Comparison of ENCODE assay signal across 17 cellular contexts in genomic region chr9:136990233-136990911, GRCh38. TPM values are rescaled to one million over a fixed set of nuclear protein-coding genes. Genes with fewer than 3 reads are reported as not detected.
A peak's percentile ranks its signal among the peaks of the same experiment; 100 is the strongest.
DNase-seq lines count a peak whose midpoint lies in the region; ATAC-seq and TF ChIP-seq lines count a peak whose summit lies in the region.
"Had no signal": no experiment of that assay in that cellular context is flagged by ENCODE, and none has a peak within 500 bp of the region (broad histone marks: within the 10 kb centered on the region; RNA-seq: fewer than 3 reads in every experiment).

No MANE protein-coding gene starts in this region.

- H3K4me1 ChIP-seq in left ventricle myocardium inferior (peaks cover 49% of the 10 kb centered on the region), right atrium auricular region (peaks cover 0 to 44% of the 10 kb centered on the region in 2 donors)

- H3K36me3 Mint-ChIP-seq in brain (no peaks in the 10 kb centered on the region), progenitor cell of endocrine pancreas (ENCODE audit: insufficient read depth) (no peaks in the 10 kb centered on the region)

- no peak for TF ChIP-seq CTCF in left ventricle myocardium inferior (IDR thresholded peaks at IDR 0.05; ENCODE audit: borderline replicate concordance)
- TF ChIP-seq CTCF in right atrium auricular region (IDR thresholded peaks at IDR 0.05) = no peak
- no peak for TF ChIP-seq CTCF in brain (conservative IDR thresholded peaks at IDR 0.05)
- no peak for TF ChIP-seq CTCF in progenitor cell of endocrine pancreas (IDR thresholded peaks at IDR 0.05; ENCODE audit: unreplicated experiment)

- H3K36me3 ChIP-seq in left ventricle myocardium inferior = peaks cover 11% of the 10 kb centered on the region
- H3K36me3 ChIP-seq in right atrium auricular region = no peaks in the 10 kb centered on the region
- H3K36me3 ChIP-seq in H7 (replicated peaks; ENCODE audit: control insufficient read depth, insufficient read depth, low read length) = peaks cover 2% of the 10 kb centered on the region

- H3K4me3 ChIP-seq in left ventricle myocardium inferior (no peak overlapping the region), right atrium auricular region (no peak overlapping the region), H7 (ENCODE audit: insufficient read depth, low read depth, low read length) (no peak overlapping the region)
- H3K4me3 ChIP-seq: BLaER1 treated with 17β-estradiol and CSF1 and Interleukin-3, amounts not matched to agents 10 nM and 100 nM; heart left ventricle had no signal

- POLR2A ChIA-PET in HEK293T (lab: Yijun Ruan, JAX) = interaction anchor here (1.5 kb wide), 1 partner anchor 96 kb away, joined by 5 read pairs; the partner anchor contains the start of gene MAN1B1

- H3K4me3 Mint-ChIP-seq in brain (peak overlapping the region; percentile 23 to 78 (median 55)), progenitor cell of endocrine pancreas (ENCODE audit: low read depth) (peak overlapping the region; percentile 6)
- H3K4me3 Mint-ChIP-seq: stimulated activated memory B cell treated with anti-CD40 and anti-IgM and Interleukin-4, amounts not matched to agents 10 μg/mL and 1 μg/mL and 100 μg/mL, for 72 hours had no signal

- H3K27me3 Mint-ChIP-seq in brain = peaks cover 43% of the 10 kb centered on the region
- H3K27me3 Mint-ChIP-seq in progenitor cell of endocrine pancreas = peaks cover 2% of the 10 kb centered on the region

- ATAC-seq in HG02610 (IDR thresholded peaks at IDR 0.05; ENCODE audit: unreplicated experiment) = no peak
- ATAC-seq: heart left ventricle; Right ventricle myocardium inferior; stimulated activated memory B cell treated with anti-CD40 and anti-IgM and Interleukin-4, amounts not matched to agents 10 μg/mL and 1 μg/mL and 100 μg/mL, for 72 hours had no signal

- CTCF ChIA-PET in HEK293T (lab: Yijun Ruan, JAX) = no interaction called here

- H3K27me3 ChIP-seq in left ventricle myocardium inferior (ENCODE audit: low read depth) (peaks cover 32% of the 10 kb centered on the region), right atrium auricular region (no peaks in the 10 kb centered on the region), H7 (ENCODE audit: control insufficient read depth, insufficient read depth, low read length) (peaks cover 8% of the 10 kb centered on the region)

- H3K9me3 ChIP-seq in left ventricle myocardium inferior (replicated peaks) = peaks cover 4% of the 10 kb centered on the region
- H3K9me3 ChIP-seq in right atrium auricular region = no peaks in the 10 kb centered on the region
- H3K9me3 ChIP-seq: BLaER1 treated with 17β-estradiol and CSF1 and Interleukin-3, amounts not matched to agents 10 nM and 100 nM had no signal

- peaks cover 18% of the 10 kb centered on the region for H3K4me1 Mint-ChIP-seq in brain
- H3K4me1 Mint-ChIP-seq in progenitor cell of endocrine pancreas (ENCODE audit: low read depth) = peaks cover 9% of the 10 kb centered on the region

- H3K9me3 Mint-ChIP-seq in brain (peaks cover 0 to 11% (median 7%) of the 10 kb centered on the region in 5 experiments), progenitor cell of endocrine pancreas (ENCODE audit: low read depth) (no peaks in the 10 kb centered on the region)
- H3K9me3 Mint-ChIP-seq: stimulated activated memory B cell treated with anti-CD40 and anti-IgM and Interleukin-4, amounts not matched to agents 10 μg/mL and 1 μg/mL and 100 μg/mL, for 72 hours had no signal

- DNase-seq in left ventricle myocardium inferior = no peak
- DNase-seq in right atrium auricular region (ENCODE audit: low spot score) = no peak
- peak; percentile 69 for DNase-seq in NCI-H146 treated with DMSO at 0.1 percent for 48 hours (lab: John Stamatoyannopoulos, UW; ENCODE audit: unreplicated experiment)
- DNase-seq in progenitor cell of endocrine pancreas (ENCODE audit: low spot score, unreplicated experiment) = no peak
- DNase-seq in HEK293T (ENCODE audit: extremely low spot score) = no peak
- DNase-seq in H7 = no peak
- DNase-seq: GDM1; heart left ventricle; KBM-7; kidney glomerular epithelial cell; NCI-H187; stimulated activated CD4-positive, alpha-beta T cell treated with anti-CD3 and anti-CD28 coated beads, Interleukin-4, amount 100 ng/mL, for 4 hours had no signal

- H3K27ac Mint-ChIP-seq in brain (peak overlapping the region in 2 of 5 experiments; percentile 16 to 21), progenitor cell of endocrine pancreas (peak overlapping the region; percentile 10)
- H3K27ac Mint-ChIP-seq: stimulated activated memory B cell treated with anti-CD40 and anti-IgM and Interleukin-4, amounts not matched to agents 10 μg/mL and 1 μg/mL and 100 μg/mL, for 72 hours had no signal

- peak overlapping the region; percentile 92 for H3K27ac ChIP-seq in left ventricle myocardium inferior (replicated peaks)
- H3K27ac ChIP-seq in right atrium auricular region = no peak overlapping the region
- H3K27ac ChIP-seq: BLaER1 treated with 17β-estradiol and CSF1 and Interleukin-3, amounts not matched to agents 10 nM and 100 nM had no signal

- intact Hi-C loops in left ventricle myocardium inferior (cut with micrococcal nuclease) = no loop called here

TF ChIP-seq in HEK293T, 16 proteins besides CTCF, POLR2A, EP300 and RAD21:
- TF ChIP-seq ARNT (IDR thresholded peaks at IDR 0.05) (no peak), PKNOX1 (IDR thresholded peaks at IDR 0.05) (no peak), CTBP1 (IDR thresholded peaks at IDR 0.05; ENCODE audit: borderline replicate concordance) (no peak), ZNF384 (IDR thresholded peaks at IDR 0.05) (no peak), L3MBTL2 (conservative IDR thresholded peaks at IDR 0.05) (no peak), SUZ12 (IDR thresholded peaks at IDR 0.05) (no peak), SP1 (IDR thresholded peaks at IDR 0.05) (no peak)

RNA-seq across cellular contexts. Expression of gene PAXX, which starts 1.9 kb away (rescaled TPM):
- total RNA-seq in left ventricle myocardium inferior (19.8 TPM), right atrium auricular region (10 to 100 TPM; 27.4 to 37.5 TPM), progenitor cell of endocrine pancreas (54.9 and 57.1 TPM in 2 replicates)
- 101 TPM for polyA plus RNA-seq in brain (ENCODE audit: insufficient read depth, low read depth, low replicate concordance)
- 45.7 and 53.2 TPM in 2 replicates for total RNA-seq in H7 (2014; rRNA removed; shearing (Covaris generic))

RNA-seq across cellular contexts. Expression of gene CLIC3, which starts 6.0 kb away (rescaled TPM):
- total RNA-seq in left ventricle myocardium inferior = 1.6 TPM
- total RNA-seq in right atrium auricular region = 10 to 100 TPM in 1 of 2 donors, 1 to 10 TPM in 1; 6.5 to 11.8 TPM
- 1.9 TPM for polyA plus RNA-seq in brain (ENCODE audit: insufficient read depth, low read depth, low replicate concordance)
- total RNA-seq in progenitor cell of endocrine pancreas = 0.64 TPM in 1 of 2 replicates, not detected in the other
- not detected in 2 replicates for total RNA-seq in H7 (2014; rRNA removed; shearing (Covaris generic))

RNA-seq across cellular contexts. Expression of gene LCNL1, which starts 7.6 kb away (rescaled TPM):
- 11.7 TPM for total RNA-seq in left ventricle myocardium inferior
- 1 to 10 TPM in 1 of 2 donors, under 1 TPM in 1; 0.24 to 1.1 TPM for total RNA-seq in right atrium auricular region
- polyA plus RNA-seq in brain (ENCODE audit: insufficient read depth, low read depth, low replicate concordance) = 0.15 TPM
- total RNA-seq in progenitor cell of endocrine pancreas = not detected in 2 replicates
- total RNA-seq in H7 (2014; rRNA removed; shearing (Covaris generic)) = 0.21 and 0.33 TPM in 2 replicates

RNA-seq across cellular contexts. Expression of gene PTGDS, which starts 13.1 kb away (rescaled TPM):
- total RNA-seq in left ventricle myocardium inferior (3,579 TPM), right atrium auricular region (1,000 to 10,000 TPM; 1,799 to 2,426 TPM), progenitor cell of endocrine pancreas (not detected in 2 replicates)
- 2,031 TPM for polyA plus RNA-seq in brain (ENCODE audit: insufficient read depth, low read depth, low replicate concordance)
- 1.3 and 2.0 TPM in 2 replicates for total RNA-seq in H7 (2014; rRNA removed; shearing (Covaris generic))

RNA-seq across cellular contexts. Expression of gene ABCA2, which starts 37.7 kb away (rescaled TPM):
- total RNA-seq in left ventricle myocardium inferior (29.9 TPM), right atrium auricular region (10 to 100 TPM; 28.3 to 28.5 TPM), progenitor cell of endocrine pancreas (26.4 and 30.1 TPM in 2 replicates)
- polyA plus RNA-seq in brain (ENCODE audit: insufficient read depth, low read depth, low replicate concordance) = 283 TPM
- total RNA-seq in H7 (2014; rRNA removed; shearing (Covaris generic)) = 6.8 and 10.4 TPM in 2 replicates
